11 cellular contexts compared by ENCODE assay signal in genomic region chr7:99224948-99225265, GRCh38. TPM values are rescaled to one million over a fixed set of nuclear protein-coding genes. Genes with fewer than 3 reads are reported as not detected.
"Had no signal": no experiment of that assay in that cellular context is flagged by ENCODE, and none has a peak within 500 bp of the region (broad histone marks: within the 10 kb centered on the region; RNA-seq: fewer than 3 reads in every experiment).

No MANE protein-coding gene starts in this region.

RNA-seq across cellular contexts. Expression of gene KPNA7, which starts 17.0 kb away (rescaled TPM):
- total RNA-seq: activated CD4-positive, alpha-beta memory T cell treated with anti-CD3 and anti-CD28 coated beads for 36 hours; cardiac muscle cell; cerebellum; epithelial cell of proximal tubule; natural killer cell; osteocyte; T-helper 17 cell had no signal
- polyA plus RNA-seq: cardiac muscle cell, immature natural killer cell had no signal

RNA-seq across cellular contexts. Expression of gene MYH16, which starts 47.7 kb away (rescaled TPM):
- total RNA-seq: activated CD4-positive, alpha-beta memory T cell treated with anti-CD3 and anti-CD28 coated beads for 36 hours; cardiac muscle cell; cerebellum; left lung; lung; natural killer cell; osteocyte; T-helper 17 cell; tibial nerve had no signal
- polyA plus RNA-seq: immature natural killer cell had no signal
